In the genomic region with DNA sequence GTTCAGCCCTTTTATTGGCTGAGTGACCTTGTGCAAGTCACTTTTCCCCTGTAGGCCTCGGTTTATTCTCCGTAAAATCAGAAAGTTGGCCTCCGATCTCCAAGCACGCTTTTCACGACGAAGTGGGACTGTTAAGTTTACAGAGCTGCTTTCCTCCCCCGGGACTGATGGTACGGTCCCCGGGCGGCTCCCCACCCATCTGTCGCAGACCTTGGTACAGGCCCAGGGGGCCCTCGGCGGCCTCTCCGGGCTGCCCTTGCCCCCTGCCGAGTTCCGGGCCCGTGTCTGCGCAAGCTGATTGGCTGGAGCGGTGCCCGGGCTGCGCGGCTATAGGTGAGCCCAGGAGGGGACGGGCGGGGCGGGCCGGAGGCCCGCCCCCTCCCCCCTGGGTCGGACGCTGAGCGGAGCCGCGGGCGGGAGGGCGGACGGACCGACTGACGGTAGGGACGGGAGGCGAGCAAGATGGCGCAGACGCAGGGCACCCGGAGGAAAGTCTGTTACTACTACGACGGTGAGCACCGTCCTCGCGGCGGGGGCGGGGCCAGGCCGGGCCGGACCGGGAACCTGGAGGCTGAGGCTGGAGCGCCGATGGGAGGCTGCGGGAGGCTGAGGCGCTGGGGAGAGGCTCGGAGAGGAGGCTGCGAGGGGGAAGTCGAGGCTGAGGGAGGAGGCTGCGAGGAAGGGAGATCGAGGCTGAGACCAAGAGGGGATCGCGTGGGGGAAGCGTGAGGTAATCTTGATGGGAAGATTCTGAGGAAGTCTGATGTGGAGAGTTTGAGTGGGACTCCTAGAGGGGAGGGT, we compare ENCODE assay signal across 1 cellular context.
TF ChIP-seq lines count a peak whose summit lies in the region.

A gene (plus strand): TSS at position 376 of the 801 bp plus-strand sequence. CDS start 87 bp downstream, at position 463.

TF ChIP-seq in HepG2, 621 proteins besides CTCF, POLR2A, EP300 and RAD21 (continued from another document and continues in another):
- TF ChIP-seq, protein P1, sequence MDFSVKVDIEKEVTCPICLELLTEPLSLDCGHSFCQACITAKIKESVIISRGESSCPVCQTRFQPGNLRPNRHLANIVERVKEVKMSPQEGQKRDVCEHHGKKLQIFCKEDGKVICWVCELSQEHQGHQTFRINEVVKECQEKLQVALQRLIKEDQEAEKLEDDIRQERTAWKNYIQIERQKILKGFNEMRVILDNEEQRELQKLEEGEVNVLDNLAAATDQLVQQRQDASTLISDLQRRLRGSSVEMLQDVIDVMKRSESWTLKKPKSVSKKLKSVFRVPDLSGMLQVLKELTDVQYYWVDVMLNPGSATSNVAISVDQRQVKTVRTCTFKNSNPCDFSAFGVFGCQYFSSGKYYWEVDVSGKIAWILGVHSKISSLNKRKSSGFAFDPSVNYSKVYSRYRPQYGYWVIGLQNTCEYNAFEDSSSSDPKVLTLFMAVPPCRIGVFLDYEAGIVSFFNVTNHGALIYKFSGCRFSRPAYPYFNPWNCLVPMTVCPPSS (IDR thresholded peaks at IDR 0.05) = no peak
- TF ChIP-seq MEIS2 (CRISPR knock-in tag; IDR thresholded peaks at IDR 0.05) = peak; percentile 29; the same call in 1 of the 2 replicates
- peak; percentile 66 for TF ChIP-seq NR2C2 (CRISPR knock-in tag; IDR thresholded peaks at IDR 0.05; ENCODE audit: borderline replicate concordance)
- TF ChIP-seq, protein P2, sequence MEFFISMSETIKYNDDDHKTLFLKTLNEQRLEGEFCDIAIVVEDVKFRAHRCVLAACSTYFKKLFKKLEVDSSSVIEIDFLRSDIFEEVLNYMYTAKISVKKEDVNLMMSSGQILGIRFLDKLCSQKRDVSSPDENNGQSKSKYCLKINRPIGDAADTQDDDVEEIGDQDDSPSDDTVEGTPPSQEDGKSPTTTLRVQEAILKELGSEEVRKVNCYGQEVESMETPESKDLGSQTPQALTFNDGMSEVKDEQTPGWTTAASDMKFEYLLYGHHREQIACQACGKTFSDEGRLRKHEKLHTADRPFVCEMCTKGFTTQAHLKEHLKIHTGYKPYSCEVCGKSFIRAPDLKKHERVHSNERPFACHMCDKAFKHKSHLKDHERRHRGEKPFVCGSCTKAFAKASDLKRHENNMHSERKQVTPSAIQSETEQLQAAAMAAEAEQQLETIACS (CRISPR knock-in tag; IDR thresholded peaks at IDR 0.05) = no peak
- no peak for TF ChIP-seq NFE2L2 (IDR thresholded peaks at IDR 0.05; ENCODE audit: low read length)
- no peak for TF ChIP-seq HNRNPK (IDR thresholded peaks at IDR 0.05; ENCODE audit: low read depth, low read length, poor library complexity, severe bottlenecking)
- no peak for TF ChIP-seq TEAD2 (CRISPR knock-in tag; IDR thresholded peaks at IDR 0.05)
- TF ChIP-seq EZH2 (conservative IDR thresholded peaks at IDR 0.05; ENCODE audit: low read depth, low read length) = no peak
- peak; percentile 59; the same call in 1 of the 2 replicates for TF ChIP-seq NCOA1 (CRISPR knock-in tag; IDR thresholded peaks at IDR 0.05)
- TF ChIP-seq, protein P3, sequence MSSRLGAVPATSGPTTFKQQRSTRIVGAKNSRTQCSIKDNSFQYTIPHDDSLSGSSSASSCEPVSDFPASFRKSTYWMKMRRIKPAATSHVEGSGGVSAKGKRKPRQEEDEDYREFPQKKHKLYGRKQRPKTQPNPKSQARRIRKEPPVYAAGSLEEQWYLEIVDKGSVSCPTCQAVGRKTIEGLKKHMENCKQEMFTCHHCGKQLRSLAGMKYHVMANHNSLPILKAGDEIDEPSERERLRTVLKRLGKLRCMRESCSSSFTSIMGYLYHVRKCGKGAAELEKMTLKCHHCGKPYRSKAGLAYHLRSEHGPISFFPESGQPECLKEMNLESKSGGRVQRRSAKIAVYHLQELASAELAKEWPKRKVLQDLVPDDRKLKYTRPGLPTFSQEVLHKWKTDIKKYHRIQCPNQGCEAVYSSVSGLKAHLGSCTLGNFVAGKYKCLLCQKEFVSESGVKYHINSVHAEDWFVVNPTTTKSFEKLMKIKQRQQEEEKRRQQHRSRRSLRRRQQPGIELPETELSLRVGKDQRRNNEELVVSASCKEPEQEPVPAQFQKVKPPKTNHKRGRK (CRISPR knock-in tag; IDR thresholded peaks at IDR 0.05) = no peak
- TF ChIP-seq ZBTB1 (CRISPR knock-in tag; IDR thresholded peaks at IDR 0.05; ENCODE audit: borderline replicate concordance) = 0 out of 2 replicates have a peak, but pooled peaks have one; percentile 18
- no peak for TF ChIP-seq JDP2 (CRISPR knock-in tag; IDR thresholded peaks at IDR 0.05; ENCODE audit: borderline replicate concordance)
- TF ChIP-seq HNF4G (IDR thresholded peaks at IDR 0.05; ENCODE audit: borderline replicate concordance, low read depth, low read length) = peak; percentile 22; the same call in 1 of the 2 replicates
- TF ChIP-seq HNF4G (CRISPR knock-in tag; IDR thresholded peaks at IDR 0.05; ENCODE audit: borderline replicate concordance, low read depth) = no peak
- no peak for TF ChIP-seq ZKSCAN1 (IDR thresholded peaks at IDR 0.05; ENCODE audit: low read length)
- no peak for TF ChIP-seq GTF3A (CRISPR knock-in tag; conservative IDR thresholded peaks at IDR 0.05)
- TF ChIP-seq, protein P4, sequence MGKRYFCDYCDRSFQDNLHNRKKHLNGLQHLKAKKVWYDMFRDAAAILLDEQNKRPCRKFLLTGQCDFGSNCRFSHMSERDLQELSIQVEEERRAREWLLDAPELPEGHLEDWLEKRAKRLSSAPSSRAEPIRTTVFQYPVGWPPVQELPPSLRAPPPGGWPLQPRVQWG (CRISPR knock-in tag; IDR thresholded peaks at IDR 0.05; ENCODE audit: borderline replicate concordance, low read depth) = no peak
- peak; percentile 45; the same call in 1 of the 2 replicates for TF ChIP-seq KLF6 (CRISPR knock-in tag; IDR thresholded peaks at IDR 0.05)
- peak; percentile 77 for TF ChIP-seq MAZ (IDR thresholded peaks at IDR 0.05; ENCODE audit: borderline replicate concordance, low read depth, low read length)
- TF ChIP-seq MAZ (CRISPR knock-in tag; IDR thresholded peaks at IDR 0.05; ENCODE audit: low read depth) = no peak
- peak; percentile 62; the same call in 1 of the 2 replicates for TF ChIP-seq RFXAP (CRISPR knock-in tag; IDR thresholded peaks at IDR 0.05; ENCODE audit: borderline replicate concordance)
- TF ChIP-seq ZNF441 (CRISPR knock-in tag; IDR thresholded peaks at IDR 0.05; ENCODE audit: borderline replicate concordance) = no peak; the same call in 1 of the 2 replicates
- TF ChIP-seq PPARG (CRISPR knock-in tag; conservative IDR thresholded peaks at IDR 0.05) = no peak
- no peak for TF ChIP-seq KDM3A (CRISPR knock-in tag; IDR thresholded peaks at IDR 0.05; ENCODE audit: low read depth)
- TF ChIP-seq, protein P5, sequence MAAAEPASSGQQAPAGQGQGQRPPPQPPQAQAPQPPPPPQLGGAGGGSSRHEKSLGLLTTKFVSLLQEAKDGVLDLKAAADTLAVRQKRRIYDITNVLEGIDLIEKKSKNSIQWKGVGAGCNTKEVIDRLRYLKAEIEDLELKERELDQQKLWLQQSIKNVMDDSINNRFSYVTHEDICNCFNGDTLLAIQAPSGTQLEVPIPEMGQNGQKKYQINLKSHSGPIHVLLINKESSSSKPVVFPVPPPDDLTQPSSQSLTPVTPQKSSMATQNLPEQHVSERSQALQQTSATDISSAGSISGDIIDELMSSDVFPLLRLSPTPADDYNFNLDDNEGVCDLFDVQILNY (CRISPR knock-in tag; conservative IDR thresholded peaks at IDR 0.05) = no peak
- TF ChIP-seq, protein P6, sequence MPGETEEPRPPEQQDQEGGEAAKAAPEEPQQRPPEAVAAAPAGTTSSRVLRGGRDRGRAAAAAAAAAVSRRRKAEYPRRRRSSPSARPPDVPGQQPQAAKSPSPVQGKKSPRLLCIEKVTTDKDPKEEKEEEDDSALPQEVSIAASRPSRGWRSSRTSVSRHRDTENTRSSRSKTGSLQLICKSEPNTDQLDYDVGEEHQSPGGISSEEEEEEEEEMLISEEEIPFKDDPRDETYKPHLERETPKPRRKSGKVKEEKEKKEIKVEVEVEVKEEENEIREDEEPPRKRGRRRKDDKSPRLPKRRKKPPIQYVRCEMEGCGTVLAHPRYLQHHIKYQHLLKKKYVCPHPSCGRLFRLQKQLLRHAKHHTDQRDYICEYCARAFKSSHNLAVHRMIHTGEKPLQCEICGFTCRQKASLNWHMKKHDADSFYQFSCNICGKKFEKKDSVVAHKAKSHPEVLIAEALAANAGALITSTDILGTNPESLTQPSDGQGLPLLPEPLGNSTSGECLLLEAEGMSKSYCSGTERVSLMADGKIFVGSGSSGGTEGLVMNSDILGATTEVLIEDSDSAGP (CRISPR knock-in tag; IDR thresholded peaks at IDR 0.05; ENCODE audit: borderline replicate concordance) = peak; percentile 56; the same call in 1 of the 2 replicates
- peak; percentile 84 for TF ChIP-seq RBFOX2 (IDR thresholded peaks at IDR 0.05; ENCODE audit: low read depth, low read length)
- TF ChIP-seq ZNF75D (CRISPR knock-in tag; IDR thresholded peaks at IDR 0.05; ENCODE audit: borderline replicate concordance) = no peak
- TF ChIP-seq, protein P7, sequence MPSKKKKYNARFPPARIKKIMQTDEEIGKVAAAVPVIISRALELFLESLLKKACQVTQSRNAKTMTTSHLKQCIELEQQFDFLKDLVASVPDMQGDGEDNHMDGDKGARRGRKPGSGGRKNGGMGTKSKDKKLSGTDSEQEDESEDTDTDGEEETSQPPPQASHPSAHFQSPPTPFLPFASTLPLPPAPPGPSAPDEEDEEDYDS (CRISPR knock-in tag; IDR thresholded peaks at IDR 0.05) = peak; percentile 53
- TF ChIP-seq, protein P8, sequence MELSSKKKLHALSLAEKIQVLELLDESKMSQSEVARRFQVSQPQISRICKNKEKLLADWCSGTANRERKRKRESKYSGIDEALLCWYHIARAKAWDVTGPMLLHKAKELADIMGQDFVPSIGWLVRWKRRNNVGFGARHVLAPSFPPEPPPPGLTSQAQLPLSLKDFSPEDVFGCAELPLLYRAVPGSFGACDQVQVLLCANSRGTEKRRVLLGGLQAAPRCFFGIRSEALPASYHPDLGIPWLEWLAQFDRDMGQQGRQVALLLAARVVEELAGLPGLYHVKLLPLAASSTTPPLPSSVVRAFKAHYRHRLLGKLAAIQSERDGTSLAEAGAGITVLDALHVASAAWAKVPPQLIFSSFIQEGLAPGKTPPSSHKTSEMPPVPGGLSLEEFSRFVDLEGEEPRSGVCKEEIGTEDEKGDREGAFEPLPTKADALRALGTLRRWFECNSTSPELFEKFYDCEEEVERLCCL (CRISPR knock-in tag; IDR thresholded peaks at IDR 0.05; ENCODE audit: borderline replicate concordance) = no peak
- peak; percentile 81 for TF ChIP-seq SAP130 (CRISPR knock-in tag; IDR thresholded peaks at IDR 0.05; ENCODE audit: low read depth)
- TF ChIP-seq, protein P9, sequence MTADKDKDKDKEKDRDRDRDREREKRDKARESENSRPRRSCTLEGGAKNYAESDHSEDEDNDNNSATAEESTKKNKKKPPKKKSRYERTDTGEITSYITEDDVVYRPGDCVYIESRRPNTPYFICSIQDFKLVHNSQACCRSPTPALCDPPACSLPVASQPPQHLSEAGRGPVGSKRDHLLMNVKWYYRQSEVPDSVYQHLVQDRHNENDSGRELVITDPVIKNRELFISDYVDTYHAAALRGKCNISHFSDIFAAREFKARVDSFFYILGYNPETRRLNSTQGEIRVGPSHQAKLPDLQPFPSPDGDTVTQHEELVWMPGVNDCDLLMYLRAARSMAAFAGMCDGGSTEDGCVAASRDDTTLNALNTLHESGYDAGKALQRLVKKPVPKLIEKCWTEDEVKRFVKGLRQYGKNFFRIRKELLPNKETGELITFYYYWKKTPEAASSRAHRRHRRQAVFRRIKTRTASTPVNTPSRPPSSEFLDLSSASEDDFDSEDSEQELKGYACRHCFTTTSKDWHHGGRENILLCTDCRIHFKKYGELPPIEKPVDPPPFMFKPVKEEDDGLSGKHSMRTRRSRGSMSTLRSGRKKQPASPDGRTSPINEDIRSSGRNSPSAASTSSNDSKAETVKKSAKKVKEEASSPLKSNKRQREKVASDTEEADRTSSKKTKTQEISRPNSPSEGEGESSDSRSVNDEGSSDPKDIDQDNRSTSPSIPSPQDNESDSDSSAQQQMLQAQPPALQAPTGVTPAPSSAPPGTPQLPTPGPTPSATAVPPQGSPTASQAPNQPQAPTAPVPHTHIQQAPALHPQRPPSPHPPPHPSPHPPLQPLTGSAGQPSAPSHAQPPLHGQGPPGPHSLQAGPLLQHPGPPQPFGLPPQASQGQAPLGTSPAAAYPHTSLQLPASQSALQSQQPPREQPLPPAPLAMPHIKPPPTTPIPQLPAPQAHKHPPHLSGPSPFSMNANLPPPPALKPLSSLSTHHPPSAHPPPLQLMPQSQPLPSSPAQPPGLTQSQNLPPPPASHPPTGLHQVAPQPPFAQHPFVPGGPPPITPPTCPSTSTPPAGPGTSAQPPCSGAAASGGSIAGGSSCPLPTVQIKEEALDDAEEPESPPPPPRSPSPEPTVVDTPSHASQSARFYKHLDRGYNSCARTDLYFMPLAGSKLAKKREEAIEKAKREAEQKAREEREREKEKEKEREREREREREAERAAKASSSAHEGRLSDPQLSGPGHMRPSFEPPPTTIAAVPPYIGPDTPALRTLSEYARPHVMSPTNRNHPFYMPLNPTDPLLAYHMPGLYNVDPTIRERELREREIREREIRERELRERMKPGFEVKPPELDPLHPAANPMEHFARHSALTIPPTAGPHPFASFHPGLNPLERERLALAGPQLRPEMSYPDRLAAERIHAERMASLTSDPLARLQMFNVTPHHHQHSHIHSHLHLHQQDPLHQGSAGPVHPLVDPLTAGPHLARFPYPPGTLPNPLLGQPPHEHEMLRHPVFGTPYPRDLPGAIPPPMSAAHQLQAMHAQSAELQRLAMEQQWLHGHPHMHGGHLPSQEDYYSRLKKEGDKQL (CRISPR knock-in tag; IDR thresholded peaks at IDR 0.05; ENCODE audit: low read depth) = no peak
- TF ChIP-seq ZNF333 (CRISPR knock-in tag; IDR thresholded peaks at IDR 0.05; ENCODE audit: borderline replicate concordance) = 0 out of 2 replicates have a peak, but pooled peaks have one; percentile 45
- no peak for TF ChIP-seq ATM (IDR thresholded peaks at IDR 0.05; ENCODE audit: borderline replicate concordance)
- peak; percentile 38; the same call in 1 of the 2 replicates for TF ChIP-seq CREM (IDR thresholded peaks at IDR 0.05)
- no peak for TF ChIP-seq CREM (CRISPR knock-in tag; IDR thresholded peaks at IDR 0.05)
- TF ChIP-seq, protein P10, sequence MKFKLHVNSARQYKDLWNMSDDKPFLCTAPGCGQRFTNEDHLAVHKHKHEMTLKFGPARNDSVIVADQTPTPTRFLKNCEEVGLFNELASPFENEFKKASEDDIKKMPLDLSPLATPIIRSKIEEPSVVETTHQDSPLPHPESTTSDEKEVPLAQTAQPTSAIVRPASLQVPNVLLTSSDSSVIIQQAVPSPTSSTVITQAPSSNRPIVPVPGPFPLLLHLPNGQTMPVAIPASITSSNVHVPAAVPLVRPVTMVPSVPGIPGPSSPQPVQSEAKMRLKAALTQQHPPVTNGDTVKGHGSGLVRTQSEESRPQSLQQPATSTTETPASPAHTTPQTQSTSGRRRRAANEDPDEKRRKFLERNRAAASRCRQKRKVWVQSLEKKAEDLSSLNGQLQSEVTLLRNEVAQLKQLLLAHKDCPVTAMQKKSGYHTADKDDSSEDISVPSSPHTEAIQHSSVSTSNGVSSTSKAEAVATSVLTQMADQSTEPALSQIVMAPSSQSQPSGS (CRISPR knock-in tag; IDR thresholded peaks at IDR 0.05) = 0 out of 2 replicates have a peak, but pooled peaks have one; percentile 12
- TF ChIP-seq NFRKB (IDR thresholded peaks at IDR 0.05) = no peak
- TF ChIP-seq ZNF207 (IDR thresholded peaks at IDR 0.05; ENCODE audit: borderline replicate concordance) = no peak
- TF ChIP-seq AGO2 (optimal IDR thresholded peaks at IDR 0.05; ENCODE audit: low read depth, low read length) = peak; percentile 42
- TF ChIP-seq ZNF552 (CRISPR knock-in tag; IDR thresholded peaks at IDR 0.05; ENCODE audit: borderline replicate concordance) = no peak; the same call in 1 of the 2 replicates
- no peak for TF ChIP-seq TEAD3 (CRISPR knock-in tag; optimal IDR thresholded peaks at IDR 0.05; ENCODE audit: borderline replicate concordance)
